Comparison of ENCODE assay signal across 9 cellular contexts in the genomic region with DNA sequence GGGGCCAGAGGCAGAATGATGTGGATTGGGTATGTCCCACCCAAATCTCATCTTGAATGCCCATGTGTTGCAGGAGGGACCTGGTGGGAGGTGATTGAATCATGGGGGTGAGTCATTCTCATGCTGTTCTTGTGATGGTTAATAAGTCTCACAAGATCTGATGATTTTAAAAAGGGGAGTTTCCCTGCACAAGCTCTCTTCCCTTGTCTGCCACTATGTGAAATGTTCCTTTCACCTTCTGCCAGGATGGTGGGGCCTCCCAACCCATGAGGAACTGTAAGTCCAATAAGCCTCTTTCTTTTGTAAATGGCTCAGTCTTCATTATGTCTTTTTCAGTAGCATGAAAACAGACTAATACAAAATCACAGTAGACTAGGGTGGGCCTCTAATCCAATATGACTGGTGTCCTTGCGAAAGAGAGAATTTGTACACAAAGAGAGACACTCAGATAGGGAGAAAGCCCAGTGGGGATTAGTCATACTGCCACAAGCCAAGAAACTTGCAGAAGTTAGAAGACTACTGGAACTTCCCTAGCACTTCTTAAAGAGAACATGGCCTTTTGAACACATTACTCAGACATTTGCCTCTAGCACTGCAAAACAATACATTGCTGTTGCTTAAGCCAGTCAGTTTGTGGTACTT.
A peak's percentile ranks its signal among the peaks of the same experiment; 100 is the strongest.
DNase-seq lines count a peak whose midpoint lies in the region; ATAC-seq and TF ChIP-seq lines count a peak whose summit lies in the region.
"Had no signal": no experiment of that assay in that cellular context is flagged by ENCODE, and none has a peak within 500 bp of the region (broad histone marks: within the 10 kb centered on the region; RNA-seq: fewer than 3 reads in every experiment).

No MANE protein-coding gene starts in this region.

- no peaks in the 10 kb centered on the region for H3K36me3 ChIP-seq in lung (ENCODE audit: control insufficient read depth in 2 of 2, insufficient read depth in 2 of 2, low read length in 2 of 2)

- no peaks in the 10 kb centered on the region for H3K4me1 ChIP-seq in lung (ENCODE audit: control insufficient read depth in 2 of 2, insufficient read depth in 2 of 2, low read length in 2 of 2)

- H3K27me3 ChIP-seq in lung (ENCODE audit: control insufficient read depth, insufficient read depth) = no peaks in the 10 kb centered on the region

- 76 to 88% methylated on average over 1 of the region's 1 CpG for WGBS in lung, 2 donors

- ATAC-seq in HG02885 (IDR thresholded peaks at IDR 0.05; ENCODE audit: poor library complexity, unreplicated experiment) (peak; percentile 90), lung (ENCODE audit: insufficient read depth, low FRiP score) (peak; percentile 76)

- DNase-seq in activated T-cell treated with anti-CD3 and anti-CD28 coated beads for 24 hours (ENCODE audit: low read depth) (peak; percentile 41), SKM-1 treated with dmso at 0.1 percent for 144 hours (lab: John Stamatoyannopoulos, UW; ENCODE audit: unreplicated experiment) (peak; percentile 76), lung (ENCODE audit: low spot score) (no peak), NCI-H446 (lab: John Stamatoyannopoulos, UW) (no peak), GOT3 (lab: John Stamatoyannopoulos, UW) (no peak), NCI-H2107 (lab: John Stamatoyannopoulos, UW) (no peak)
- no peak for DNase-seq in activated T-cell treated with anti-CD3 and anti-CD28 coated beads, Interleukin-2, amount 50 U/mL, for 1 hour
- DNase-seq: DND-41 had no signal

- H3K27ac ChIP-seq in lung (ENCODE audit: low read depth in 1 of 2, low read length in 1 of 2) = peak overlapping the region in 1 of 2 donors; percentile 45

- H3K9me3 ChIP-seq in lung (ENCODE audit: control insufficient read depth in 2 of 2, insufficient read depth in 1 of 2, low read length in 1 of 2) = peaks cover 0 to 3% of the 10 kb centered on the region in 2 donors

- no peak for TF ChIP-seq CTCF in lung (IDR thresholded peaks at IDR 0.05; ENCODE audit: control extremely low read depth, extremely low read depth)

- no peak overlapping the region for H3K4me3 ChIP-seq in lung

Comparison
In these comparisons a context has a peak if more than half of its experiments do, and no peak if none do; other contexts are left out.
1. DNase-seq: peak in activated T-cell treated with anti-CD3 and anti-CD28 coated beads for 24 hours (single experiment) and SKM-1 treated with dmso at 0.1 percent for 144 hours (single experiment); none in activated T-cell treated with anti-CD3 and anti-CD28 coated beads, Interleukin-2, amount 50 U/mL, for 1 hour (single experiment), lung (single experiment), NCI-H446 (0 of 2), GOT3 (single experiment) and NCI-H2107 (single experiment).